Comparison of ENCODE assay signal across 2 cellular contexts in the genomic region with DNA sequence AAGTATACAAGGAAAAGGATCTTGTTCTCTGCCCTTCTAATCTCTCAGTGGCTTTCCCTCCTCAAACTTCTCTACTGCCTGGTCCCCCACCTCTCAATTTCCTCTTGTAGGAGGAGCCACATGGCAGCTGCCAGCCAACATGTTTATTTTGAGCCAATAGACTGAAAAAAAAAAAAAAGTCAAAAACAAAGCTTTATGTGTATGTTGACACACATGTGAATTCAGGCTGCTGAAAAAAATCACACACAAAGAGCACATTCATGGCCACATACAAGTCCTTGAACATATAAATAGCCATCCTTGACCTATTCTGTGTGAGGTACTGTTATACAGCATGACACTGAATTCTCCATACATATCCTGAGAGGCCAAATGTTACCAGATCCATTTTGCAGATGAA.
TF ChIP-seq lines count a peak whose summit lies in the region.

No MANE protein-coding gene starts in this region.

TF ChIP-seq in SK-N-SH, 30 proteins besides CTCF, POLR2A, EP300 and RAD21:
- TF ChIP-seq MAX (IDR thresholded peaks at IDR 0.05; ENCODE audit: low read depth) (no peak), FOXJ3 (CRISPR knock-in tag; IDR thresholded peaks at IDR 0.05) (no peak), NFIC (IDR thresholded peaks at IDR 0.05; ENCODE audit: borderline replicate concordance) (no peak), RCOR1 (IDR thresholded peaks at IDR 0.05; ENCODE audit: low read length) (no peak), NRF1 (IDR thresholded peaks at IDR 0.05; ENCODE audit: low read depth, low read length) (no peak), SMC3 (IDR thresholded peaks at IDR 0.05; ENCODE audit: low read depth, low read length) (no peak), MXI1 (IDR thresholded peaks at IDR 0.05; ENCODE audit: low read depth, low read length) (no peak), ELF1 (IDR thresholded peaks at IDR 0.05) (no peak), FOXM1 (IDR thresholded peaks at IDR 0.05; ENCODE audit: low read depth) (no peak), TEAD4 (IDR thresholded peaks at IDR 0.05; ENCODE audit: borderline replicate concordance, insufficient read depth) (no peak)
- TF ChIP-seq, protein P1, sequence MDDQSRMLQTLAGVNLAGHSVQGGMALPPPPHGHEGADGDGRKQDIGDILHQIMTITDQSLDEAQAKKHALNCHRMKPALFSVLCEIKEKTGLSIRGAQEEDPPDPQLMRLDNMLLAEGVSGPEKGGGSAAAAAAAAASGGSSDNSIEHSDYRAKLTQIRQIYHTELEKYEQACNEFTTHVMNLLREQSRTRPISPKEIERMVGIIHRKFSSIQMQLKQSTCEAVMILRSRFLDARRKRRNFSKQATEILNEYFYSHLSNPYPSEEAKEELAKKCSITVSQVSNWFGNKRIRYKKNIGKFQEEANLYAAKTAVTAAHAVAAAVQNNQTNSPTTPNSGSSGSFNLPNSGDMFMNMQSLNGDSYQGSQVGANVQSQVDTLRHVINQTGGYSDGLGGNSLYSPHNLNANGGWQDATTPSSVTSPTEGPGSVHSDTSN (IDR thresholded peaks at IDR 0.05): no peak

TF ChIP-seq in SK-N-SH treated with all-trans-retinoic acid at 6 μM for 48 hours, 23 proteins besides CTCF, POLR2A, EP300 and RAD21:
- TF ChIP-seq BACH2 (CRISPR knock-in tag; IDR thresholded peaks at IDR 0.05; ENCODE audit: borderline replicate concordance): no peak
- no peak for TF ChIP-seq RARB (CRISPR knock-in tag; IDR thresholded peaks at IDR 0.05)
- TF ChIP-seq ZNF70 (CRISPR knock-in tag; IDR thresholded peaks at IDR 0.05): no peak
- TF ChIP-seq CSRNP3 (CRISPR knock-in tag; IDR thresholded peaks at IDR 0.05): no peak
- no peak for TF ChIP-seq ZFP3 (CRISPR knock-in tag; IDR thresholded peaks at IDR 0.05)
- TF ChIP-seq ZFP30 (CRISPR knock-in tag; IDR thresholded peaks at IDR 0.05): no peak
- TF ChIP-seq PATZ1 (CRISPR knock-in tag; IDR thresholded peaks at IDR 0.05; ENCODE audit: borderline replicate concordance): no peak
- TF ChIP-seq ZNF8 (CRISPR knock-in tag; IDR thresholded peaks at IDR 0.05): no peak
- TF ChIP-seq, protein P2, sequence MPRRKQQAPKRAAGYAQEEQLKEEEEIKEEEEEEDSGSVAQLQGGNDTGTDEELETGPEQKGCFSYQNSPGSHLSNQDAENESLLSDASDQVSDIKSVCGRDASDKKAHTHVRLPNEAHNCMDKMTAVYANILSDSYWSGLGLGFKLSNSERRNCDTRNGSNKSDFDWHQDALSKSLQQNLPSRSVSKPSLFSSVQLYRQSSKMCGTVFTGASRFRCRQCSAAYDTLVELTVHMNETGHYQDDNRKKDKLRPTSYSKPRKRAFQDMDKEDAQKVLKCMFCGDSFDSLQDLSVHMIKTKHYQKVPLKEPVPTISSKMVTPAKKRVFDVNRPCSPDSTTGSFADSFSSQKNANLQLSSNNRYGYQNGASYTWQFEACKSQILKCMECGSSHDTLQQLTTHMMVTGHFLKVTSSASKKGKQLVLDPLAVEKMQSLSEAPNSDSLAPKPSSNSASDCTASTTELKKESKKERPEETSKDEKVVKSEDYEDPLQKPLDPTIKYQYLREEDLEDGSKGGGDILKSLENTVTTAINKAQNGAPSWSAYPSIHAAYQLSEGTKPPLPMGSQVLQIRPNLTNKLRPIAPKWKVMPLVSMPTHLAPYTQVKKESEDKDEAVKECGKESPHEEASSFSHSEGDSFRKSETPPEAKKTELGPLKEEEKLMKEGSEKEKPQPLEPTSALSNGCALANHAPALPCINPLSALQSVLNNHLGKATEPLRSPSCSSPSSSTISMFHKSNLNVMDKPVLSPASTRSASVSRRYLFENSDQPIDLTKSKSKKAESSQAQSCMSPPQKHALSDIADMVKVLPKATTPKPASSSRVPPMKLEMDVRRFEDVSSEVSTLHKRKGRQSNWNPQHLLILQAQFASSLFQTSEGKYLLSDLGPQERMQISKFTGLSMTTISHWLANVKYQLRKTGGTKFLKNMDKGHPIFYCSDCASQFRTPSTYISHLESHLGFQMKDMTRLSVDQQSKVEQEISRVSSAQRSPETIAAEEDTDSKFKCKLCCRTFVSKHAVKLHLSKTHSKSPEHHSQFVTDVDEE (CRISPR knock-in tag; IDR thresholded peaks at IDR 0.05): no peak
- no peak for TF ChIP-seq PPARA (CRISPR knock-in tag; IDR thresholded peaks at IDR 0.05; ENCODE audit: borderline replicate concordance)
- no peak for TF ChIP-seq POU6F1 (CRISPR knock-in tag; IDR thresholded peaks at IDR 0.05; ENCODE audit: borderline replicate concordance, low read depth)
- no peak for TF ChIP-seq ESRRG (CRISPR knock-in tag; IDR thresholded peaks at IDR 0.05)
